Comparison of ENCODE assay signal across 27 cellular contexts in the genomic region with DNA sequence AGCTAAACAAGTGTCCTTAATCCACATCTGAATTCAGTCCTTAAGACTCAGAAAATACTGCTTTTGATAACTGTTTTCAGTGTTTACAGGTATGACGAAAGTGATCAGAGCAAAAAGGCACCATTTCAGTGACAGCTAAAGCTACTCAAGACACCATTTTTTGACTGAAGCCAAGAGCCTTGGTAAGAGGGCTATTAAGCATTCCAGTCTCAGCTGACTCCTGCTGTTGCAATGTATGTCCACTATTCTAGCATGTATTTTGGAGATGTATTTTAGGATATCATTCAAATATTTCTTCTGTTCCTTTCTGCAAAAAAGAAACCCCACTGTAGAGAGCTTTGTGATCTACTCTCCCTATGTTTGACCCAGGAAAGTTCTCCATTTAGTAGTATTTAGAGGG. TPM values are rescaled to one million over a fixed set of nuclear protein-coding genes. Genes with fewer than 3 reads are reported as not detected.
DNase-seq lines count a peak whose midpoint lies in the region; ATAC-seq, FAIRE-seq and TF ChIP-seq lines count a peak whose summit lies in the region.
"Had no signal": no experiment of that assay in that cellular context is flagged by ENCODE, and none has a peak within 500 bp of the region (broad histone marks: within the 10 kb centered on the region; RNA-seq: fewer than 3 reads in every experiment).

No MANE protein-coding gene starts in this region.

- CTCF ChIA-PET in Panc1 (lab: Charles Lee), result interaction anchor here (0.6 kb wide), 1 partner anchor 210 kb away, joined by 5 read pairs; no protein-coding TSS in a partner anchor
- CTCF ChIA-PET in K562 (lab: Yijun Ruan, JAX; ENCODE audit: low intra/inter-chr PET ratio), result no interaction called here

- peak overlapping the region; percentile 90 for H3K27ac Mint-ChIP-seq in stimulated activated naive B cell treated with anti-CD40 and anti-IgM and Interleukin-4, amounts not matched to agents 10 μg/mL and 1 μg/mL and 100 μg/mL, for 72 hours
- H3K27ac Mint-ChIP-seq: T-helper 1 cell treated with Interleukin-12 subunit alpha and Interleukin-12 subunit beta and Interleukin-4 antibody, amounts not matched to agents 30 μg/mL and 1 μg/mL, for 36 hours had no signal

- H3K27me3 Mint-ChIP-seq in stimulated activated naive B cell treated with anti-CD40 and anti-IgM and Interleukin-4, amounts not matched to agents 10 μg/mL and 1 μg/mL and 100 μg/mL, for 72 hours, result no peaks in the 10 kb centered on the region

- ATAC-seq in Panc1, result no peak
- peak; percentile 58 for ATAC-seq in K562
- no peak for ATAC-seq in stimulated activated naive B cell treated with anti-CD40 and anti-IgM and Interleukin-4, amounts not matched to agents 10 μg/mL and 1 μg/mL and 100 μg/mL, for 72 hours (replicated peaks)
- ATAC-seq: A549 had no signal

- no peaks in the 10 kb centered on the region for H3F3A ChIP-seq in GM23248 (ENCODE audit: insufficient read depth)

- 38 to 73% methylated on average over 1 of the region's 1 CpG for WGBS in GM23248 (ENCODE audit: low coverage in 1 of 2, low lambda C conversion rate in 2 of 2, missing lambda C conversion rate in 2 of 2), 2 experiments
- WGBS in K562 (ENCODE audit: insufficient coverage, low coverage, missing lambda C conversion rate), result 13% methylated on average over 1 of the region's 1 CpG
- WGBS in prostate gland, result 82% methylated on average over 1 of the region's 1 CpG

- no peak for FAIRE-seq in K562 (lab: Jason Lieb, UNC)
- FAIRE-seq: A549, GM18507, H1 had no signal

- no peaks in the 10 kb centered on the region for H3K9me1 ChIP-seq in K562 (ENCODE audit: control insufficient read depth, insufficient read depth, low read length)

- H4K20me1 ChIP-seq in GM23248 (ENCODE audit: insufficient read depth) (no peaks in the 10 kb centered on the region), K562 (replicated peaks; ENCODE audit: control insufficient read depth, insufficient read depth, low read length) (no peaks in the 10 kb centered on the region)

- DNase-seq in GM23248 (peak; percentile 8), Panc1 (ENCODE audit: low read depth, low spot score) (no peak), K562 (ENCODE audit: extremely low read depth in 1 of 4, low spot score in 3 of 4) (no peak), DMS53 treated with DMSO at 0.1 percent for 48 hours (lab: John Stamatoyannopoulos, UW; ENCODE audit: unreplicated experiment) (no peak), prostate gland (ENCODE audit: low spot score) (no peak), NCI-H82 (lab: John Stamatoyannopoulos, UW) (no peak)
- DNase-seq in stimulated activated naive B cell treated with anti-CD40 and anti-IgM and Interleukin-4, amounts not matched to agents 10 μg/mL and 1 μg/mL and 100 μg/mL, for 72 hours, result no peak
- DNase-seq: Calu3, DND-41, HCEC 1CT, NCI-H1048, NCI-H1417, NCI-H1694, NCI-H2029 treated with DMSO at 0.1 percent for 48 hours, NCI-H2171, NCI-H446, NCI-H526 treated with DMSO at 0.1 percent for 48 hours, Peyer's patch, SIG-M5, SK-N-SH, SW 1271 had no signal

- no peak for TF ChIP-seq RAD21 in K562 (CRISPR knock-in tag; conservative IDR thresholded peaks at IDR 0.05 in 1 of 2, IDR thresholded peaks at IDR 0.05 in 1 of 2)

- H3K4me3 Mint-ChIP-seq in stimulated activated naive B cell treated with anti-CD40 and anti-IgM and Interleukin-4, amounts not matched to agents 10 μg/mL and 1 μg/mL and 100 μg/mL, for 72 hours, result peak overlapping the region; percentile 48 to 60
- H3K4me3 Mint-ChIP-seq: T-helper 1 cell treated with Interleukin-12 subunit alpha and Interleukin-12 subunit beta and Interleukin-4 antibody, amounts not matched to agents 30 μg/mL and 1 μg/mL, for 36 hours had no signal

- POLR2A ChIA-PET in Panc1 (lab: Charles Lee), result no interaction called here
- POLR2A ChIA-PET in K562 (lab: Yijun Ruan, JAX), result interaction anchor here (1.0 to 1.3 kb wide), 4 partner anchors 9 to 13 kb away, joined by 3 read pairs; no protein-coding TSS in a partner anchor

- H3K27ac ChIP-seq in GM23248 (no peak overlapping the region), Panc1 (ENCODE audit: low read length) (peak overlapping the region; percentile 63; the same call in 1 of the 2 replicates), K562 (ENCODE audit: extremely low read depth, low read depth, low read length) (no peak overlapping the region), prostate gland (no peak overlapping the region)
- H3K27ac ChIP-seq: A549, C4-2B, KMS-11, Peyer's patch had no signal

- no peak overlapping the region for H3K4me2 ChIP-seq in GM23248 (ENCODE audit: unreplicated experiment)
- no peak overlapping the region for H3K4me2 ChIP-seq in K562 (ENCODE audit: insufficient read depth, low read length)
- H3K4me2 ChIP-seq: A549, KMS-11, SK-N-SH had no signal

- H3K9me2 ChIP-seq in GM23248 (ENCODE audit: insufficient read depth), result no peaks in the 10 kb centered on the region
- H3K9me2 ChIP-seq: SK-N-SH had no signal

- TF ChIP-seq EP300 in K562 (IDR thresholded peaks at IDR 0.05; ENCODE audit: low read length), result no peak

- BruUV-seq in Panc1 (replicated peaks; lab: Mats Ljungman, UMichigan) (no TSS peak), K562 (replicated peaks; lab: Mats Ljungman, UMichigan) (no TSS peak)

- intact Hi-C loops in Panc1 (cut with micrococcal nuclease; ENCODE audit: unreplicated experiment) (no loop called here), K562 (cut with micrococcal nuclease) (no loop called here), prostate gland (cut with DNase I) (no loop called here)

- no peak for TF ChIP-seq CTCF in Panc1 (IDR thresholded peaks at IDR 0.05)
- no peak for TF ChIP-seq CTCF in K562 (IDR thresholded peaks at IDR 0.05 in 2 of 3, conservative IDR thresholded peaks at IDR 0.05 in 1 of 3; ENCODE audit: insufficient read depth in 2 of 3, low read depth in 1 of 3, low read length in 3 of 3)
- no peak for TF ChIP-seq CTCF in prostate gland (IDR thresholded peaks at IDR 0.05)

- no peaks in the 10 kb centered on the region for H3K79me2 ChIP-seq in GM23248 (ENCODE audit: insufficient read depth)
- H3K79me2 ChIP-seq in K562 (ENCODE audit: control insufficient read depth, insufficient read depth, low read length), result no peaks in the 10 kb centered on the region

- H3K36me3 Mint-ChIP-seq in stimulated activated naive B cell treated with anti-CD40 and anti-IgM and Interleukin-4, amounts not matched to agents 10 μg/mL and 1 μg/mL and 100 μg/mL, for 72 hours, result peaks cover 50 to 54% of the 10 kb centered on the region in 2 donors

- H3K9me3 ChIP-seq in GM23248 (ENCODE audit: low read depth), result no peaks in the 10 kb centered on the region
- no peaks in the 10 kb centered on the region for H3K9me3 ChIP-seq in Panc1 (ENCODE audit: control insufficient read depth, insufficient read depth, low read depth, low read length)
- no peaks in the 10 kb centered on the region for H3K9me3 ChIP-seq in K562 (replicated peaks; ENCODE audit: control insufficient read depth, insufficient read depth, low read depth, low read length)
- no peaks in the 10 kb centered on the region for H3K9me3 ChIP-seq in prostate gland
- H3K9me3 ChIP-seq: A549, Peyer's patch, SK-N-SH had no signal

- H3K4me1 ChIP-seq in GM23248 (ENCODE audit: insufficient read depth) (no peaks in the 10 kb centered on the region), Panc1 (ENCODE audit: control insufficient read depth, insufficient read depth, low read length) (peaks cover 3% of the 10 kb centered on the region), K562 (replicated peaks in 1 of 2; ENCODE audit: control insufficient read depth in 2 of 2, insufficient read depth in 2 of 2, low read length in 2 of 2) (no peaks in the 10 kb centered on the region), prostate gland (replicated peaks) (no peaks in the 10 kb centered on the region)

- H3K4me3 ChIP-seq in GM23248 (no peak overlapping the region), Panc1 (ENCODE audit: low read depth in 2 of 2, low read length in 2 of 2) (no peak overlapping the region), K562 (no peak overlapping the region), prostate gland (no peak overlapping the region)
- H3K4me3 ChIP-seq: A549, Peyer's patch had no signal

- in situ Hi-C loops in GM23248 (cut with MboI), result loop anchor here (10.0 kb wide), 1 partner anchor 298 kb away; no protein-coding TSS in a partner anchor
- in situ Hi-C loops in Panc1 (cut with HindIII; ENCODE audit: low pct_unique_long_range_greater_than_20kb, low sequenced_read_pairs), result no loop called here
- in situ Hi-C loops in K562 (cut with MboI), result no loop called here

- no peak for TF ChIP-seq POLR2A in K562 (conservative IDR thresholded peaks at IDR 0.05)
- TF ChIP-seq POLR2A in prostate gland (IDR thresholded peaks at IDR 0.05), result no peak

- peaks cover 45 to 78% of the 10 kb centered on the region in 2 donors for H3K4me1 Mint-ChIP-seq in stimulated activated naive B cell treated with anti-CD40 and anti-IgM and Interleukin-4, amounts not matched to agents 10 μg/mL and 1 μg/mL and 100 μg/mL, for 72 hours

- H3K9me3 Mint-ChIP-seq in stimulated activated naive B cell treated with anti-CD40 and anti-IgM and Interleukin-4, amounts not matched to agents 10 μg/mL and 1 μg/mL and 100 μg/mL, for 72 hours, result peaks cover 11% of the 10 kb centered on the region in 2 donors
- H3K9me3 Mint-ChIP-seq: T-helper 1 cell treated with Interleukin-12 subunit alpha and Interleukin-12 subunit beta and Interleukin-4 antibody, amounts not matched to agents 30 μg/mL and 1 μg/mL, for 36 hours had no signal

- H3K27me3 ChIP-seq in GM23248 (replicated peaks; ENCODE audit: insufficient read depth) (no peaks in the 10 kb centered on the region), Panc1 (ENCODE audit: control insufficient read depth, insufficient read depth, low read length) (no peaks in the 10 kb centered on the region), K562 (ENCODE audit: control insufficient read depth in 2 of 2, insufficient read depth in 2 of 2, low read length in 2 of 2) (no peaks in the 10 kb centered on the region), prostate gland (replicated peaks; ENCODE audit: insufficient read depth) (no peaks in the 10 kb centered on the region)
- H3K27me3 ChIP-seq: Peyer's patch had no signal

- H2AFZ ChIP-seq in GM23248, result no peak overlapping the region
- H2AFZ ChIP-seq in K562 (ENCODE audit: low read depth, low read length), result peak overlapping the region; percentile 70; the same call in 1 of the 2 replicates

- H3K9ac ChIP-seq in GM23248 (no peak overlapping the region), K562 (ENCODE audit: insufficient read depth in 1 of 2, low read depth in 2 of 2, low read length in 2 of 2) (no peak overlapping the region)
- H3K9ac ChIP-seq: KMS-11, SK-N-SH had no signal

- H3K36me3 ChIP-seq in GM23248 (ENCODE audit: low read depth), result no peaks in the 10 kb centered on the region
- no peaks in the 10 kb centered on the region for H3K36me3 ChIP-seq in Panc1 (ENCODE audit: control insufficient read depth, insufficient read depth, low read length)
- no peaks in the 10 kb centered on the region for H3K36me3 ChIP-seq in K562 (ENCODE audit: control insufficient read depth, insufficient read depth, low read length)
- H3K36me3 ChIP-seq in prostate gland, result no peaks in the 10 kb centered on the region
- H3K36me3 ChIP-seq: Peyer's patch had no signal

RNA-seq across cellular contexts. Expression of a gene that starts 4.2 kb away (rescaled TPM):
- not detected in 2 replicates for total RNA-seq in GM23248 (2014; rRNA removed; shearing (Covaris generic))
- polyA plus RNA-seq in GM23248 (2016; fragmentation: Nextera tagmentation; extraction: Ambion mirVana) (not detected in 2 replicates), K562 (2011; rRNA removed) (0.01 and 0.03 TPM in 2 replicates), K562 (2014; fragmentation: Illumina TruSeq; extraction: Trizol) (not detected in 2 replicates), K562 (2014; fragmentation: Nextera tagmentation; extraction: Ambion mirVana) (under 1 TPM in 1 of 2 experiments, not detected in 1; 0.01 TPM), K562 (2014; rRNA removed) (0.04 TPM in 1 of 2 replicates, not detected in the other)
- total RNA-seq in Panc1 (2021; ENCODE audit: unreplicated experiment) (1.8 TPM), K562 (2014; rRNA removed) (not detected in 2 replicates), K562 (2014; rRNA removed; fragmentation: Illumina TruSeq; extraction: Trizol) (not detected in 2 replicates), K562 (2015; rRNA removed; fragmentation: Illumina TruSeq; extraction: Trizol) (0.11 and 0.19 TPM in 2 replicates), K562 (2021) (not detected in 2 replicates), prostate gland (under 1 TPM; 0.17 to 0.73 TPM)
- polyA plus RNA-seq in Panc1 (2012; ENCODE audit: insufficient read length), result 3.3 TPM
- total RNA-seq in K562 (2011; cell fraction: chromatin; rRNA removed; ENCODE audit: low replicate concordance), result not detected in 2 replicates
- not detected in 2 replicates for total RNA-seq in K562 (2011; cell fraction: nucleolus; rRNA removed)
- 0.53 TPM in 1 of 2 replicates, not detected in the other for total RNA-seq in K562 (2011; cell fraction: nucleoplasm; rRNA removed)
- polyA plus RNA-seq in K562 (2011; cell fraction: cytosol; rRNA removed), result not detected in 2 replicates
- 0.03 TPM in 1 of 2 replicates, not detected in the other for polyA plus RNA-seq in K562 (2011; cell fraction: nucleus; rRNA removed)
- polyA plus RNA-seq in K562 (2012), result 0.06 and 0.12 TPM in 2 replicates
- not detected in 2 replicates for polyA minus RNA-seq in K562 (2011; rRNA and poly(A)+ RNA removed)
- not detected in 2 replicates for polyA minus RNA-seq in K562 (2011; cell fraction: cytosol; rRNA and poly(A)+ RNA removed)
- 0.11 TPM in 1 of 2 replicates, not detected in the other for polyA minus RNA-seq in K562 (2011; cell fraction: nucleus; rRNA and poly(A)+ RNA removed)
- total RNA-seq: H1 had no signal
- polyA plus RNA-seq: H1, SK-N-SH had no signal

RNA-seq across cellular contexts. Expression of a gene that starts 16.8 kb away (rescaled TPM):
- 63.1 and 87.3 TPM in 2 replicates for total RNA-seq in GM23248 (2014; rRNA removed; shearing (Covaris generic))
- polyA plus RNA-seq in GM23248 (2016; fragmentation: Nextera tagmentation; extraction: Ambion mirVana) (71.7 and 74.5 TPM in 2 replicates), K562 (2011; rRNA removed) (184 and 233 TPM in 2 replicates), K562 (2014; fragmentation: Illumina TruSeq; extraction: Trizol) (187 and 196 TPM in 2 replicates), K562 (2014; fragmentation: Nextera tagmentation; extraction: Ambion mirVana) (100 to 1,000 TPM; 117 to 163 TPM), K562 (2014; rRNA removed) (224 and 237 TPM in 2 replicates)
- total RNA-seq in Panc1 (2021; ENCODE audit: unreplicated experiment) (87.1 TPM), K562 (2014; rRNA removed) (130 and 160 TPM in 2 replicates), K562 (2014; rRNA removed; fragmentation: Illumina TruSeq; extraction: Trizol) (240 and 270 TPM in 2 replicates), K562 (2015; rRNA removed; fragmentation: Illumina TruSeq; extraction: Trizol) (214 and 215 TPM in 2 replicates), K562 (2021) (208 and 211 TPM in 2 replicates), prostate gland (10 to 100 TPM; 43.8 to 45.4 TPM)
- 81.4 TPM for polyA plus RNA-seq in Panc1 (2012; ENCODE audit: insufficient read length)
- 50.4 and 162 TPM in 2 replicates for total RNA-seq in K562 (2011; cell fraction: chromatin; rRNA removed; ENCODE audit: low replicate concordance)
- 40.0 and 44.2 TPM in 2 replicates for total RNA-seq in K562 (2011; cell fraction: nucleolus; rRNA removed)
- total RNA-seq in K562 (2011; cell fraction: nucleoplasm; rRNA removed), result 59.3 and 65.7 TPM in 2 replicates
- polyA plus RNA-seq in K562 (2011; cell fraction: cytosol; rRNA removed), result 87.3 and 123 TPM in 2 replicates
- 59.9 and 94.3 TPM in 2 replicates for polyA plus RNA-seq in K562 (2011; cell fraction: nucleus; rRNA removed)
- polyA plus RNA-seq in K562 (2012), result 169 and 211 TPM in 2 replicates
- polyA minus RNA-seq in K562 (2011; rRNA and poly(A)+ RNA removed), result 394 and 403 TPM in 2 replicates
- polyA minus RNA-seq in K562 (2011; cell fraction: cytosol; rRNA and poly(A)+ RNA removed), result 91.0 and 111 TPM in 2 replicates
- 64.4 and 99.4 TPM in 2 replicates for polyA minus RNA-seq in K562 (2011; cell fraction: nucleus; rRNA and poly(A)+ RNA removed)
